ENCODE assay signal across 9 cellular contexts in genomic region chr16:29156511-29156910, GRCh38.
DNase-seq lines count a peak whose midpoint lies in the region; ATAC-seq and TF ChIP-seq lines count a peak whose summit lies in the region.
"Had no signal": no experiment of that assay in that cellular context is flagged by ENCODE, and none has a peak within 500 bp of the region (broad histone marks: within the 10 kb centered on the region; RNA-seq: fewer than 3 reads in every experiment).

No MANE protein-coding gene starts in this region.

- H3K27me3 ChIP-seq in left lung = no peaks in the 10 kb centered on the region
- no peaks in the 10 kb centered on the region for H3K27me3 ChIP-seq in subcutaneous abdominal adipose tissue (ENCODE audit: control insufficient read depth in 5 of 5, insufficient read depth in 4 of 5, low read length in 5 of 5)

- peaks cover 6 to 58% of the 10 kb centered on the region in 2 donors for H3K4me1 ChIP-seq in left lung
- peaks cover 2 to 27% (median 14%) of the 10 kb centered on the region in 5 donors for H3K4me1 ChIP-seq in subcutaneous abdominal adipose tissue (ENCODE audit: control insufficient read depth in 5 of 5, insufficient read depth in 5 of 5, low read length in 5 of 5)

- peaks cover 0 to 9% of the 10 kb centered on the region in 2 donors for H3K36me3 ChIP-seq in left lung
- peaks cover 0 to 5% (median 0%) of the 10 kb centered on the region in 5 donors for H3K36me3 ChIP-seq in subcutaneous abdominal adipose tissue (ENCODE audit: control insufficient read depth in 5 of 5, insufficient read depth in 5 of 5, low read length in 5 of 5)

- intact Hi-C loops in left lung (cut with DNase I) = no loop called here

- H3K27ac Mint-ChIP-seq in T-helper 1 cell treated with Interleukin-12 subunit alpha and Interleukin-12 subunit beta and Interleukin-4 antibody, amounts not matched to agents 30 μg/mL and 1 μg/mL, for 36 hours = peak overlapping the region; percentile 76
- peak overlapping the region; percentile 63 to 92 for H3K27ac Mint-ChIP-seq in activated naive CD4-positive, alpha-beta T cell treated with anti-CD3 and anti-CD28 coated beads, Interleukin-2, amount 50 U/mL, for 72 hours

- peaks cover 3% of the 10 kb centered on the region for H3K36me3 Mint-ChIP-seq in T-helper 1 cell treated with Interleukin-12 subunit alpha and Interleukin-12 subunit beta and Interleukin-4 antibody, amounts not matched to agents 30 μg/mL and 1 μg/mL, for 36 hours (ENCODE audit: low read depth)
- H3K36me3 Mint-ChIP-seq in activated naive CD4-positive, alpha-beta T cell treated with anti-CD3 and anti-CD28 coated beads, Interleukin-2, amount 50 U/mL, for 72 hours = peaks cover 4 to 11% of the 10 kb centered on the region in 2 donors

- no peak for TF ChIP-seq CTCF in left lung (IDR thresholded peaks at IDR 0.05)

- peak overlapping the region; percentile 77 to 96 for H3K27ac ChIP-seq in left lung
- H3K27ac ChIP-seq in subcutaneous abdominal adipose tissue (ENCODE audit: low read depth, low read length) = peak overlapping the region; percentile 78

- H3K4me3 ChIP-seq in left lung = no peak overlapping the region
- no peak overlapping the region for H3K4me3 ChIP-seq in subcutaneous abdominal adipose tissue (ENCODE audit: low read depth in 1 of 5, low read length in 5 of 5)

- peak in 1 of 2 donors; percentile 6 for ATAC-seq in activated naive CD4-positive, alpha-beta T cell treated with anti-CD3 and anti-CD28 coated beads, Interleukin-2, amount 50 U/mL, for 72 hours
- peak; percentile 4 for ATAC-seq in left lung
- ATAC-seq in GM19452 (IDR thresholded peaks at IDR 0.05; ENCODE audit: unreplicated experiment) = no peak

- DNase-seq in T-helper 1 cell (no peak), left lung (peak in 1 of 2 donors; percentile 80), HuH-7 (ENCODE audit: low spot score) (no peak), NCI-H146 treated with DMSO at 0.1 percent for 48 hours (lab: John Stamatoyannopoulos, UW; ENCODE audit: unreplicated experiment) (no peak)
- no peak for DNase-seq in activated naive CD4-positive, alpha-beta T cell treated with anti-CD3 and anti-CD28 coated beads, Interleukin-2, amount 50 U/mL, for 72 hours (ENCODE audit: low spot score in 2 of 2)
- DNase-seq: NCI-H1092 treated with DMSO at 0.1 percent for 48 hours had no signal

- no peaks in the 10 kb centered on the region for H3K9me3 Mint-ChIP-seq in T-helper 1 cell treated with Interleukin-12 subunit alpha and Interleukin-12 subunit beta and Interleukin-4 antibody, amounts not matched to agents 30 μg/mL and 1 μg/mL, for 36 hours
- H3K9me3 Mint-ChIP-seq in activated naive CD4-positive, alpha-beta T cell treated with anti-CD3 and anti-CD28 coated beads, Interleukin-2, amount 50 U/mL, for 72 hours = no peaks in the 10 kb centered on the region

- H3K4me3 Mint-ChIP-seq in T-helper 1 cell treated with Interleukin-12 subunit alpha and Interleukin-12 subunit beta and Interleukin-4 antibody, amounts not matched to agents 30 μg/mL and 1 μg/mL, for 36 hours = no peak overlapping the region

- no peak overlapping the region for H3K9ac ChIP-seq in subcutaneous abdominal adipose tissue (ENCODE audit: low read length in 5 of 5)

- no peaks in the 10 kb centered on the region for H3K9me3 ChIP-seq in left lung
- no peaks in the 10 kb centered on the region for H3K9me3 ChIP-seq in subcutaneous abdominal adipose tissue (ENCODE audit: control insufficient read depth in 5 of 5, low read length in 5 of 5)

- peaks cover 16% of the 10 kb centered on the region for H3K4me1 Mint-ChIP-seq in T-helper 1 cell treated with Interleukin-12 subunit alpha and Interleukin-12 subunit beta and Interleukin-4 antibody, amounts not matched to agents 30 μg/mL and 1 μg/mL, for 36 hours (ENCODE audit: low read depth)

- H3K27me3 Mint-ChIP-seq in T-helper 1 cell treated with Interleukin-12 subunit alpha and Interleukin-12 subunit beta and Interleukin-4 antibody, amounts not matched to agents 30 μg/mL and 1 μg/mL, for 36 hours (ENCODE audit: low read depth) = no peaks in the 10 kb centered on the region
